In the genomic region with DNA sequence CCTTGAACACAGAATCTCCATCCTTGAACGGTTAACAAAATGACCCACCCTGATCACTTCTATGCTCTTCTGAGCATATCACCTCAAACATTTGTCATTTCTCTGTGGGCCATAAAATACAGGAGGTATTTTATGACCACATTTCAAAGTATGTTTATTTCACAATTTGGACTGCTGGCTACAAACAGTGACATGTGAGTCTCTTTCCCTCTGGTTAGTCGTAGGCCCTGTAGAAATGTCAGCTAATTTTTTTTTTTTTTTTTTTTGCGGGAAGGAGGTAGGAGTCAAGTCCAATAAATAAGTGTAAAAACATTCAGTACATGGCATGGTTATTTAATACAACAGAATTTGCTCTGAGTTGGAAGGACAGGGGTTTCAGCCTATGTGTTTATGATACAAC, we compare ENCODE assay signal across 19 cellular contexts.
DNase-seq lines count a peak whose midpoint lies in the region; ATAC-seq and TF ChIP-seq lines count a peak whose summit lies in the region.
"Had no signal": no experiment of that assay in that cellular context is flagged by ENCODE, and none has a peak within 500 bp of the region (broad histone marks: within the 10 kb centered on the region; RNA-seq: fewer than 3 reads in every experiment).

No MANE protein-coding gene starts in this region.

- no peaks in the 10 kb centered on the region for H3K9me3 ChIP-seq in mucosa of descending colon
- H3K9me3 ChIP-seq: stomach had no signal

- intact Hi-C loops in mucosa of descending colon (cut with DNase I, micrococcal nuclease), result no loop called here

- H3K27ac ChIP-seq in coronary artery, result no peak overlapping the region
- H3K27ac ChIP-seq: dorsolateral prefrontal cortex, foreskin keratinocyte had no signal

- no peak overlapping the region for H3K4me3 ChIP-seq in AG09309 (ENCODE audit: control insufficient read depth, low read depth, low read length)
- no peak overlapping the region for H3K4me3 ChIP-seq in mucosa of descending colon
- no peak overlapping the region for H3K4me3 ChIP-seq in coronary artery
- H3K4me3 ChIP-seq: dorsolateral prefrontal cortex, stomach had no signal

- H3K4me1 ChIP-seq in mucosa of descending colon (ENCODE audit: low read depth), result peaks cover 3% of the 10 kb centered on the region
- H3K4me1 ChIP-seq: foreskin keratinocyte had no signal

- ATAC-seq in mucosa of descending colon (peak; percentile 42), GM21367 (IDR thresholded peaks at IDR 0.05; ENCODE audit: unreplicated experiment) (no peak), HG03196 (IDR thresholded peaks at IDR 0.05; ENCODE audit: unreplicated experiment) (no peak)
- ATAC-seq: foreskin keratinocyte had no signal

- DNase-seq in AG09309 (ENCODE audit: low read depth) (peak; percentile 17), GM03348 (ENCODE audit: low spot score) (peak; percentile 35), amniotic epithelial cell (ENCODE audit: low read depth) (peak; percentile 55), mucosa of descending colon (no peak), DMS 273 (lab: John Stamatoyannopoulos, UW; ENCODE audit: unreplicated experiment) (no peak), coronary artery (ENCODE audit: low spot score) (no peak)
- DNase-seq: activated CD4-positive, alpha-beta T cell treated with anti-CD3 and anti-CD28 coated beads for 4 hours; activated T-cell treated with anti-CD3 and anti-CD28 coated beads, Interleukin-2, amount 50 U/mL, for 48 hours; DMS53; dorsolateral prefrontal cortex; foreskin keratinocyte; immature natural killer cell; NCI-H1930; NCI-H748 treated with DMSO at 0.1 percent for 48 hours; nucleus accumbens; small intestine; stomach had no signal

- H3K36me3 ChIP-seq in mucosa of descending colon (ENCODE audit: low read depth), result no peaks in the 10 kb centered on the region
- H3K36me3 ChIP-seq: stomach had no signal

- TF ChIP-seq CTCF in AG09309 (IDR thresholded peaks at IDR 0.05; ENCODE audit: control insufficient read depth, insufficient read depth, low read depth, low read length, missing control alignments) (no peak), mucosa of descending colon (IDR thresholded peaks at IDR 0.05) (no peak), coronary artery (IDR thresholded peaks at IDR 0.05) (no peak)

Comparison
In these comparisons a context has a peak if more than half of its experiments do, and no peak if none do; other contexts are left out.
1. DNase-seq: peak in AG09309 (single experiment), GM03348 (single experiment) and amniotic epithelial cell (single experiment); none in mucosa of descending colon (0 of 3), DMS 273 (single experiment) and coronary artery (single experiment).